Comparison of ENCODE assay signal across 1 cellular context in the genomic region with DNA sequence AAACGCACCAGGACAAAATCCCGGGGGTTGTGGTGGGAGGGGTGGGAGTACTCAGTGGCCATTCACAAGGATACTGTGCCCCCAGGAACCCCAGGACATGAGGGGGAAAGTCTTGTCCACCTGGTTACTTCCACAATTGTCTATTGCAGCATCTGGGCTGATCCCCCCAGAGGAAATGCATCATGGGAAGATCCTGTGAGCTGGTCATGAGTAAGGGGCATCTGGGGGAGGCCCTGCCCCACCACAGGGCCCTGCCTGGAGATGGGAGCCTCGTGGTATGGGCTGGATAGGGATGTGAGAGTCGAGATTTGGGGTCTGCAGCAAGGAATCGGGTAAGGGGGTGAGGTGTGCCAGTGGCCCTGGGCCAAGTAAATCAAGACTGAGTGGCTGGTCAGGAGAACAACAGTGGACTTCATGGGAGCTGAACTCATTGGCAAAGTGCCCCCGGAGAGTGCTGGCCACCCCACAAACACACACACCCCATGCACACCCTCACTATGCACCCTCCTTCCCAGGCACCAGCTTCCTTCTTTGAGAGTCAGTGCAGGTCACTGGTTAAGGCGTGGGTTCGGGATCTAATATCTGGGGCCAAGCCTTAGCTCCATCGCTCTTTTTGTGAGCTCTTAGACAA.
TF ChIP-seq lines count a peak whose summit lies in the region.

No MANE protein-coding gene starts in this region.

TF ChIP-seq in HepG2, 621 proteins besides CTCF, POLR2A, EP300 and RAD21:
- TF ChIP-seq REXO4 (CRISPR knock-in tag; IDR thresholded peaks at IDR 0.05; ENCODE audit: borderline replicate concordance) (no peak), ZNF343 (CRISPR knock-in tag; IDR thresholded peaks at IDR 0.05) (no peak), NCOR1 (IDR thresholded peaks at IDR 0.05; ENCODE audit: borderline replicate concordance, low read length) (no peak), ZNF143 (CRISPR knock-in tag; IDR thresholded peaks at IDR 0.05) (peak; percentile 75), KMT2A (CRISPR knock-in tag; IDR thresholded peaks at IDR 0.05) (no peak), ZFP36L1 (CRISPR knock-in tag; IDR thresholded peaks at IDR 0.05) (no peak)
- TF ChIP-seq, protein P1, sequence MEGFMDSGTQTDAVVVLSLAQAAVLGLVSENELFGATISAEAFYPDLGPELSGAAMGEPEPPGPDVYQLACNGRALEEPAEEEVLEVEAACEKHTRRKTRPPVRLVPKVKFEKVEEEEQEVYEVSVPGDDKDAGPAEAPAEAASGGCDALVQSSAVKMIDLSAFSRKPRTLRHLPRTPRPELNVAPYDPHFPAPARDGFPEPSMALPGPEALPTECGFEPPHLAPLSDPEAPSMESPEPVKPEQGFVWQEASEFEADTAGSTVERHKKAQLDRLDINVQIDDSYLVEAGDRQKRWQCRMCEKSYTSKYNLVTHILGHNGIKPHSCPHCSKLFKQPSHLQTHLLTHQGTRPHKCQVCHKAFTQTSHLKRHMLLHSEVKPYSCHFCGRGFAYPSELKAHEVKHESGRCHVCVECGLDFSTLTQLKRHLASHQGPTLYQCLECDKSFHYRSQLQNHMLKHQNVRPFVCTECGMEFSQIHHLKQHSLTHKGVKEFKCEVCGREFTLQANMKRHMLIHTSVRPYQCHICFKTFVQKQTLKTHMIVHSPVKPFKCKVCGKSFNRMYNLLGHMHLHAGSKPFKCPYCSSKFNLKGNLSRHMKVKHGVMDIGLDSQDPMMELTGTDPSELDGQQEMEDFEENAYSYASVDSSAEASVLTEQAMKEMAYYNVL (CRISPR knock-in tag; IDR thresholded peaks at IDR 0.05; ENCODE audit: borderline replicate concordance) = no peak
- TF ChIP-seq, protein P2, sequence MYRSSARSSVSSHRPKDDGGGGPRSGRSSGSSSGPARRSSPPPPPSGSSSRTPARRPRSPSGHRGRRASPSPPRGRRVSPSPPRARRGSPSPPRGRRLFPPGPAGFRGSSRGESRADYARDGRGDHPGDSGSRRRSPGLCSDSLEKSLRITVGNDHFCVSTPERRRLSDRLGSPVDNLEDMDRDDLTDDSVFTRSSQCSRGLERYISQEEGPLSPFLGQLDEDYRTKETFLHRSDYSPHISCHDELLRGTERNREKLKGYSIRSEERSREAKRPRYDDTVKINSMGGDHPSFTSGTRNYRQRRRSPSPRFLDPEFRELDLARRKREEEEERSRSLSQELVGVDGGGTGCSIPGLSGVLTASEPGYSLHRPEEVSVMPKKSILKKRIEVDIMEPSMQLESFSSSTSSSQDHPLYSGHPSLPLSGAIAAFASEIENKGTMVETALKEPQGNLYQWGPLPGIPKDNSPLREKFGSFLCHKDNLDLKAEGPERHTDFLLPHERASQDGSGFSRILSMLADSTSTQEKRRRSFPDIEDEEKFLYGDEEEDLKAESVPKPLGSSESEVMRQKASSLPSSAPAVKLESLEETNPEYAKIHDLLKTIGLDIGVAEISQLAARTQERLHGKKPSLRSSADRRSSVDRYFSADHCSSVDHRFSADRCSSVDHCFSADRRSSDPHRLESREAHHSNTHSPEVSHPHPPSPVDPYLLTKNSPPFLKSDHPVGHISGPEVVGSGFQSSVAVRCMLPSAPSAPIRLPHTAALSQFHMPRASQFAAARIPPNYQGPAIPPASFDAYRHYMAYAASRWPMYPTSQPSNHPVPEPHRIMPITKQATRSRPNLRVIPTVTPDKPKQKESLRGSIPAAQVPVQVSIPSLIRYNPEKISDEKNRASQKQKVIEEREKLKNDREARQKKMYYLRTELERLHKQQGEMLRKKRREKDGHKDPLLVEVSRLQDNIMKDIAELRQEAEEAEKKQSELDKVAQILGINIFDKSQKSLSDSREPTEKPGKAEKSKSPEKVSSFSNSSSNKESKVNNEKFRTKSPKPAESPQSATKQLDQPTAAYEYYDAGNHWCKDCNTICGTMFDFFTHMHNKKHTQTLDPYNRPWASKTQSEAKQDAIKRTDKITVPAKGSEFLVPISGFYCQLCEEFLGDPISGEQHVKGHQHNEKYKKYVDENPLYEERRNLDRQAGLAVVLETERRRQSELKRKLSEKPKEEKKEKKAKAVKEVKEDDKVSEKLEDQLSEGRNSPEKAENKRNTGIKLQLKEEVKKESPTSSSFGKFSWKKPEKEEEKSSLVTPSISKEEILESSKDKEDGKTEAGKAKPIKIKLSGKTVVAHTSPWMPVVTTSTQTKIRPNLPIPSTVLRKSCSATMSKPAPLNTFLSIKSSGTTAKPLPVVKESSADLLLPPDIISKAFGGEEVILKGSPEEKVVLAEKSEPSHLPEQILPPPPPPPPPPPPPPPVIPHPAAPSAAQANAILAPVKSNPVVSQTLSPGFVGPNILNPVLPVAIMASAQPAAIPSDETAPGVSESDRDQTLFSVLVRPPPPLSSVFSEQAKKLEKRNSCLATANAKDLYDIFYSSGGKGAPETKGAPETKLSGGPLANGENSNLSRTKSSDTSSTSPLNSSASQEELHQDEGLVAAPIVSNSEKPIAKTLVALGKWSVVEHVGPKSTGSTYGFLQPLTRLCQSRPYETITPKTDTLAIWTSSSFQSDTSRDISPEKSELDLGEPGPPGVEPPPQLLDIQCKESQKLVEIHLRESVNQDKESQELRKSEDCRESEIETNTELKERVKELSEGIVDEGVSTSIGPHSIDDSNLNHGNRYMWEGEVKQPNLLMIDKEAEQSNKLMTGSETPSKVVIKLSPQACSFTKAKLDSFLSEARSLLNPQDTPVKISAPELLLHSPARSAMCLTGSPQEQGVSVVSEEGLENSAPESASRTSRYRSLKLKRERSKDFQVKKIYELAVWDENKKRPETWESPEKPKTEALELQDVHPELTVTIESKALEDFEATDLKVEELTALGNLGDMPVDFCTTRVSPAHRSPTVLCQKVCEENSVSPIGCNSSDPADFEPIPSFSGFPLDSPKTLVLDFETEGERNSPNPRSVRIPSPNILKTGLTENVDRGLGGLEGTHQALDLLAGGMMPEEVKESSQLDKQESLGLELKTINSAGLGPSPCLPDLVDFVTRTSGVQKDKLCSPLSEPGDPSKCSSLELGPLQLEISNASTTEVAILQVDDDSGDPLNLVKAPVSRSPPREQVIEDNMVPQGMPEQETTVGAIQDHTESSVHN (CRISPR knock-in tag; IDR thresholded peaks at IDR 0.05) = no peak
